ENCODE assay signal across 21 cellular contexts in the genomic region with DNA sequence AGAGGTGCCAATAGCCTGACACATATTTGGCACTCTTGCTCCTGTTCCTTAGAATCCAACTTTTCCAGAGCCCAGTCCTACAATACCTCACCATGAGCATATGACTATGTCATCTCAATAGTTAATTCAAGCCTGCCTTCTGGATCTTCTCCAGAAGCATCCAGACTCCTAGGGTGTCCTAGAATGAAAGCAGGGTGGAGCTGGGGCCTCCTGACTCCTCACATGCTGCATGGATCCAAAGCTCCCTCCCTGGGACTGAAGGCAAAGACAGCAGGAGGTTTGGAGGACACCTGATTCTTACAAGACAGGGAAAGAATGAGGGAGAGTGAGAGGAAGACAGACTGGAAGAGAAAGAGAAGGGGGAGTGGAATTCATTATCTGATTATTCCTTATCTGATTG. TPM values are rescaled to one million over a fixed set of nuclear protein-coding genes. Genes with fewer than 3 reads are reported as not detected.
"Had no signal": no experiment of that assay in that cellular context is flagged by ENCODE, and none has a peak within 500 bp of the region (broad histone marks: within the 10 kb centered on the region; RNA-seq: fewer than 3 reads in every experiment).

No MANE protein-coding gene starts in this region.

- H3K36me3 ChIP-seq: adrenal gland had no signal

- DNase-seq: activated CD4-positive, alpha-beta T cell treated with anti-CD3 and anti-CD28 coated beads for 48 hours; activated CD4-positive, alpha-beta T cell treated with anti-CD3 and anti-CD28 coated beads, Interleukin-2, amount 50 U/mL, for 4 hours; activated CD4-positive, CD25-positive, alpha-beta regulatory T cell treated with anti-CD3 and anti-CD28 coated beads, Interleukin-2, amount 50 U/mL, for 72 hours; activated CD8-positive, alpha-beta memory T cell treated with anti-CD3 and anti-CD28 coated beads, Interleukin-2, amount 50 U/mL, for 48 hours; activated CD8-positive, alpha-beta T cell treated with anti-CD3 and anti-CD28 coated beads, Interleukin-2, amount 10 ng/mL, durations not matched to agents 7 days and 5 days; activated naive CD4-positive, alpha-beta T cell treated with anti-CD3 and anti-CD28 coated beads, Interleukin-2, amount 50 U/mL, for 16 hours; activated naive CD8-positive, alpha-beta T cell treated with anti-CD3 and anti-CD28 coated beads, Interleukin-2, amount 10 ng/mL, durations not matched to agents 7 days and 5 days; activated T-cell treated with anti-CD3 and anti-CD28 coated beads, Interleukin-2, amount 50 U/mL, for 1 hour; adrenal gland; anterior cingulate cortex; caudate nucleus; MV-4-11; NCI-H1092 treated with DMSO at 0.1 percent for 48 hours; NCI-H1417 treated with DMSO at 0.1 percent for 48 hours; NCI-H1694; NCI-H2029; SW 1271 had no signal

- ATAC-seq: activated CD8-positive, alpha-beta T cell treated with anti-CD3 and anti-CD28 coated beads, Interleukin-2, amount 10 ng/mL, durations not matched to agents 7 days and 5 days; WTC11 had no signal

- H3K4me3 ChIP-seq: adrenal gland, PC-9, SK-N-MC had no signal

- H3K9me3 ChIP-seq: adrenal gland had no signal

RNA-seq across cellular contexts. Expression of a gene that starts 37.9 kb away (rescaled TPM):
- total RNA-seq: activated CD8-positive, alpha-beta T cell treated with anti-CD3 and anti-CD28 coated beads, Interleukin-2, amount 10 ng/mL, durations not matched to agents 7 days and 5 days; activated naive CD8-positive, alpha-beta T cell treated with anti-CD3 and anti-CD28 coated beads, Interleukin-2, amount 10 ng/mL, durations not matched to agents 7 days and 5 days; T-helper 1 cell treated with Interleukin-12 subunit alpha and Interleukin-12 subunit beta and Interleukin-4 antibody, amounts not matched to agents 30 ng/mL and 1 ng/mL, for 36 hours had no signal
